In the genomic region with DNA sequence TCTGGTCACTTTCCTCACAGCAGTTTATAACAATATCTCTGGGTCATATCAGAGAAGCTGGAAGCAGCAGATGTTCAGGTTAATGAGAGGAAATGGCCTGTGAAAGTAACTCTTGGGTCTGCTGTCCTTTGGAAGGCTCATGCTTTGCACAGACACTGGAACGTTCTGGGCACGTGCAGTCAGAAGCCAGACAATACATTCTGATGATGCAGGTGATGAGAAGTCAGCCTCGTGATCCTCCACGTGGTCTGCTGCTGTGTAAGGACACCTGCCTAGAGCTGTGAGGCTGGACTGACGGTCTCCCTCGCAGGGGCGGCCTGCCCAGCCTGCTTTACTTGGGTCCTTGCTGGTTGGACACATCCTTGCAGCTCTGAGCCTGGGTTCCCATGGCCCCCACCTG, we compare ENCODE assay signal across 28 cellular contexts. TPM values are rescaled to one million over a fixed set of nuclear protein-coding genes. Genes with fewer than 3 reads are reported as not detected.
DNase-seq lines count a peak whose midpoint lies in the region; ATAC-seq, FAIRE-seq and TF ChIP-seq lines count a peak whose summit lies in the region.
"Had no signal": no experiment of that assay in that cellular context is flagged by ENCODE, and none has a peak within 500 bp of the region (broad histone marks: within the 10 kb centered on the region; RNA-seq: fewer than 3 reads in every experiment).

No MANE protein-coding gene starts in this region.

- H3K9ac ChIP-seq in IMR-90 (ENCODE audit: low read depth, low read length): no peak overlapping the region
- H3K9ac ChIP-seq: GM23248 had no signal

- DNase-seq in COLO668 (lab: John Stamatoyannopoulos, UW; ENCODE audit: unreplicated experiment) (peak; percentile 16), IMR-90 (no peak), bronchial epithelial cell (ENCODE audit: low read depth) (no peak), mesenteric fat pad (ENCODE audit: low spot score) (peak; percentile 82), Peyer's patch (no peak), DMS114 treated with DMSO at 0.1 percent for 48 hours (lab: John Stamatoyannopoulos, UW; ENCODE audit: unreplicated experiment) (no peak), GM20000 (ENCODE audit: low spot score) (no peak)
- DNase-seq: activated CD4-positive, alpha-beta T cell treated with anti-CD3 and anti-CD28 coated beads for 1 hour; activated CD8-positive, alpha-beta T cell treated with anti-CD3 and anti-CD28 coated beads, Interleukin-2, amount 10 ng/mL, durations not matched to agents 7 days and 5 days; activated T-cell treated with anti-CD3 and anti-CD28 coated beads, Interleukin-2, amount 50 U/mL, for 24 hours; effector CD4-positive, alpha-beta T cell; EL; GM23248; naive thymus-derived CD4-positive, alpha-beta T cell; NCI-H1694; NCI-H2171; NCI-H524 treated with DMSO at 0.1 percent for 48 hours; occipital lobe; SJCRH30; stimulated activated CD4-positive, alpha-beta T cell treated with anti-CD3 and anti-CD28 coated beads, Interleukin-4, amount 100 ng/mL, for 4 hours; stimulated activated naive B cell treated with anti-CD40 and anti-IgM and Interleukin-4, amounts not matched to agents 10 μg/mL and 1 μg/mL and 100 μg/mL, for 72 hours had no signal

- no peak overlapping the region for H3K18ac ChIP-seq in IMR-90 (ENCODE audit: low read depth, low read length)

- H2BK120ac ChIP-seq in IMR-90 (ENCODE audit: low read depth, low read length): no peak overlapping the region

- dilution Hi-C loops in IMR-90 (cut with HindIII; ENCODE audit: low sequenced_read_pairs, unreplicated experiment): no loop called here

- H3K79me1 ChIP-seq in IMR-90 (ENCODE audit: low read depth in 1 of 2, low read length in 2 of 2): peaks cover 55 to 88% of the 10 kb centered on the region in 2 experiments

- no peak overlapping the region for H2BK5ac ChIP-seq in IMR-90 (ENCODE audit: low read depth, low read length, poor library complexity, severe bottlenecking)

- H2BK15ac ChIP-seq in IMR-90 (ENCODE audit: low read depth, low read length): no peak overlapping the region

- H3K56ac ChIP-seq in IMR-90 (ENCODE audit: extremely low read depth, insufficient read depth, low read length): no peak overlapping the region

- peaks cover 50% of the 10 kb centered on the region for H3K9me1 ChIP-seq in IMR-90 (ENCODE audit: insufficient read depth, low read length)

- no peak for ATAC-seq in IMR-90 (ENCODE audit: low read depth)
- ATAC-seq: activated CD8-positive, alpha-beta T cell treated with anti-CD3 and anti-CD28 coated beads, Interleukin-2, amount 10 ng/mL, durations not matched to agents 7 days and 5 days; esophagus mucosa; heart left ventricle; naive thymus-derived CD4-positive, alpha-beta T cell; Panc1; stimulated activated naive B cell treated with anti-CD40 and anti-IgM and Interleukin-4, amounts not matched to agents 10 μg/mL and 1 μg/mL and 100 μg/mL, for 72 hours had no signal

- H4K5ac ChIP-seq in IMR-90 (ENCODE audit: low read depth, low read length): no peak overlapping the region

- H3K9me3 ChIP-seq in IMR-90 (ENCODE audit: control insufficient read depth, insufficient read depth, low read length) (no peaks in the 10 kb centered on the region), Peyer's patch (no peaks in the 10 kb centered on the region)
- H3K9me3 ChIP-seq: heart left ventricle, SJCRH30, suprapubic skin had no signal

- H3K14ac ChIP-seq in IMR-90 (replicated peaks; ENCODE audit: low read depth, low read length): 0 out of 2 replicates have a peak overlapping the region, but pooled peaks have one; percentile 0

- peaks cover 23% of the 10 kb centered on the region for H3K4me1 ChIP-seq in IMR-90 (ENCODE audit: control insufficient read depth, insufficient read depth, low read length)
- H3K4me1 ChIP-seq in Peyer's patch: peaks cover 0 to 5% (median 0%) of the 10 kb centered on the region in 4 donors
- H3K4me1 ChIP-seq: foreskin keratinocyte had no signal

- H3K4ac ChIP-seq in IMR-90 (ENCODE audit: low read depth, low read length): no peak overlapping the region

- peak; percentile 88 for FAIRE-seq in bronchial epithelial cell (lab: Jason Lieb, UNC)
- FAIRE-seq: GM12892, TTC549 had no signal

- H3K27me3 ChIP-seq in IMR-90 (ENCODE audit: control insufficient read depth, insufficient read depth, low read length): no peaks in the 10 kb centered on the region
- H3K27me3 ChIP-seq in bronchial epithelial cell (ENCODE audit: control insufficient read depth, insufficient read depth, low read length): no peaks in the 10 kb centered on the region
- H3K27me3 ChIP-seq in Peyer's patch: no peaks in the 10 kb centered on the region
- H3K27me3 ChIP-seq: foreskin keratinocyte, heart left ventricle, SJCRH30, suprapubic skin had no signal

- H4K20me1 ChIP-seq in IMR-90 (ENCODE audit: insufficient read depth, low read length): peaks cover 22% of the 10 kb centered on the region

- TF ChIP-seq RAD21 in IMR-90 (IDR thresholded peaks at IDR 0.05; ENCODE audit: low read length): no peak

- H4K91ac ChIP-seq in IMR-90 (ENCODE audit: insufficient read depth, low read depth, low read length): no peak overlapping the region

- no peak overlapping the region for H2BK20ac ChIP-seq in IMR-90 (ENCODE audit: low read depth, low read length)

- H3K36me3 ChIP-seq in IMR-90 (ENCODE audit: control insufficient read depth, insufficient read depth, low read length): peaks cover 18% of the 10 kb centered on the region; the same call in 1 of the 2 replicates
- H3K36me3 ChIP-seq in bronchial epithelial cell (ENCODE audit: control insufficient read depth, insufficient read depth, low read length): peaks cover 22% of the 10 kb centered on the region
- peaks cover 0 to 36% (median 0%) of the 10 kb centered on the region in 3 donors for H3K36me3 ChIP-seq in Peyer's patch

- no peak overlapping the region for H4K8ac ChIP-seq in IMR-90 (ENCODE audit: low read depth in 2 of 2, low read length in 2 of 2)

- H3K4me3 ChIP-seq in IMR-90 (ENCODE audit: insufficient read depth, low read depth, low read length) (no peak overlapping the region), bronchial epithelial cell (ENCODE audit: low read depth, low read length) (no peak overlapping the region), Peyer's patch (no peak overlapping the region)
- H3K4me3 ChIP-seq: GM23248, heart left ventricle, SJCRH30, suprapubic skin had no signal

- 0 out of 2 replicates have a peak overlapping the region, but pooled peaks have one; percentile 29 for H3K23ac ChIP-seq in IMR-90 (ENCODE audit: low read depth, low read length)

- in situ Hi-C loops in IMR-90 (cut with MboI; ENCODE audit: low sequenced_read_pairs): no loop called here

- no peak for TF ChIP-seq POLR2A in IMR-90 (IDR thresholded peaks at IDR 0.05; ENCODE audit: low read depth, low read length)
- no peak for TF ChIP-seq POLR2A in Peyer's patch (IDR thresholded peaks at IDR 0.05)

- H3K27ac ChIP-seq in IMR-90 (ENCODE audit: insufficient read depth, low read length) (no peak overlapping the region), Peyer's patch (no peak overlapping the region)
- H3K27ac ChIP-seq: foreskin keratinocyte, GM23248, SJCRH30, suprapubic skin had no signal

- BruUV-seq in IMR-90 (replicated peaks; lab: Mats Ljungman, UMichigan): no TSS peak

- intact Hi-C loops in IMR-90 (cut with micrococcal nuclease): no loop called here

- POLR2A ChIA-PET in IMR-90 (lab: Charles Lee; ENCODE audit: unreplicated experiment): no interaction called here

- CTCF ChIA-PET in IMR-90 (lab: Yijun Ruan, JAX): no interaction called here

- no peak for TF ChIP-seq CTCF in IMR-90 (conservative IDR thresholded peaks at IDR 0.05; ENCODE audit: low read depth, low read length)
- no peak for TF ChIP-seq CTCF in bronchial epithelial cell (IDR thresholded peaks at IDR 0.05; ENCODE audit: insufficient read depth, low read length, severe bottlenecking)
- no peak for TF ChIP-seq CTCF in Peyer's patch (IDR thresholded peaks at IDR 0.05)
- no peak for TF ChIP-seq CTCF in GM20000 (IDR thresholded peaks at IDR 0.05; ENCODE audit: extremely low read depth, missing control alignments)

- WGBS in IMR-90 (ENCODE audit: extremely low coverage in 2 of 2, insufficient read length in 1 of 2), 2 experiments: 72% methylated on average over 2 of the region's 7 CpGs; no CpG with 5 or more reads in 1 of the 2 experiments

- H2AK5ac ChIP-seq in IMR-90 (ENCODE audit: low read depth, low read length): peak overlapping the region; percentile 29; the same call in 1 of the 2 replicates

- no peak overlapping the region for H2AFZ ChIP-seq in IMR-90 (replicated peaks; ENCODE audit: low read length, poor library complexity)
- H2AFZ ChIP-seq: GM23248 had no signal

- H3K4me2 ChIP-seq in IMR-90 (ENCODE audit: low read depth, low read length): no peak overlapping the region

- H2AK9ac ChIP-seq in IMR-90 (replicated peaks; ENCODE audit: low read depth, low read length, poor library complexity): no peak overlapping the region

TF ChIP-seq in IMR-90, 13 proteins besides CTCF, POLR2A, EP300 and RAD21 (continues in another document):
- TF ChIP-seq BHLHE40 (IDR thresholded peaks at IDR 0.05; ENCODE audit: low read depth, low read length) (no peak), MAFK (IDR thresholded peaks at IDR 0.05; ENCODE audit: low read depth, low read length) (no peak), MAZ (IDR thresholded peaks at IDR 0.05; ENCODE audit: borderline replicate concordance, low read depth, low read length) (no peak), FOS (IDR thresholded peaks at IDR 0.05; ENCODE audit: low read depth, low read length) (no peak), CEBPB (IDR thresholded peaks at IDR 0.05; ENCODE audit: low read depth, low read length) (no peak), CHD1 (IDR thresholded peaks at IDR 0.05; ENCODE audit: low read depth, low read length) (no peak)
- TF ChIP-seq, protein P1, sequence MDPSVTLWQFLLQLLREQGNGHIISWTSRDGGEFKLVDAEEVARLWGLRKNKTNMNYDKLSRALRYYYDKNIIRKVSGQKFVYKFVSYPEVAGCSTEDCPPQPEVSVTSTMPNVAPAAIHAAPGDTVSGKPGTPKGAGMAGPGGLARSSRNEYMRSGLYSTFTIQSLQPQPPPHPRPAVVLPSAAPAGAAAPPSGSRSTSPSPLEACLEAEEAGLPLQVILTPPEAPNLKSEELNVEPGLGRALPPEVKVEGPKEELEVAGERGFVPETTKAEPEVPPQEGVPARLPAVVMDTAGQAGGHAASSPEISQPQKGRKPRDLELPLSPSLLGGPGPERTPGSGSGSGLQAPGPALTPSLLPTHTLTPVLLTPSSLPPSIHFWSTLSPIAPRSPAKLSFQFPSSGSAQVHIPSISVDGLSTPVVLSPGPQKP (IDR thresholded peaks at IDR 0.05; ENCODE audit: borderline replicate concordance, low read depth, low read length): no peak

RNA-seq across cellular contexts. Expression of a gene that starts 18.8 kb away (rescaled TPM):
- 0.28 and 0.36 TPM in 2 replicates for total RNA-seq in IMR-90 (2012; rRNA removed)
- 0.76 and 1.1 TPM in 2 replicates for polyA plus RNA-seq in IMR-90 (2012; rRNA removed)
- polyA plus RNA-seq in IMR-90 (2012; cell fraction: cytosol; rRNA removed): 1.3 and 1.6 TPM in 2 replicates
- polyA plus RNA-seq in IMR-90 (2012; cell fraction: nucleus; rRNA removed; ENCODE audit: low replicate concordance): 2.9 and 7.6 TPM in 2 replicates
- total RNA-seq in bronchial epithelial cell: under 0.01 and 0.77 TPM in 2 replicates
- 2.6 TPM for total RNA-seq in mesenteric fat pad
- 1 to 10 TPM; 1.3 to 4.3 (median 2.6) TPM for total RNA-seq in Peyer's patch
- total RNA-seq: esophagus mucosa had no signal

Comparison
In these comparisons a context has a peak if more than half of its experiments do, and no peak if none do; other contexts are left out.
1. DNase-seq: peak in COLO668 (single experiment) and mesenteric fat pad (single experiment); none in IMR-90 (single experiment), bronchial epithelial cell (single experiment), Peyer's patch (0 of 3), DMS114 treated with DMSO at 0.1 percent for 48 hours (single experiment) and GM20000 (single experiment).